In genomic region chr15:98844261-98844660, GRCh38 we compare ENCODE assay signal across 16 cellular contexts.
"Had no signal": no experiment of that assay in that cellular context is flagged by ENCODE, and none has a peak within 500 bp of the region (broad histone marks: within the 10 kb centered on the region; RNA-seq: fewer than 3 reads in every experiment).

No MANE protein-coding gene starts in this region.

- H3K36me3 Mint-ChIP-seq: naive B cell had no signal

- DNase-seq: activated CD4-positive, alpha-beta T cell treated with anti-CD3 and anti-CD28 coated beads, Interleukin-2, amount 50 U/mL, for 1 hour; activated CD8-positive, alpha-beta memory T cell treated with anti-CD3 and anti-CD28 coated beads for 24 hours; activated naive CD8-positive, alpha-beta T cell treated with anti-CD3 and anti-CD28 coated beads, Interleukin-2, amount 50 U/mL, for 24 hours; aorta; dermis blood vessel endothelial cell; effector memory CD8-positive, alpha-beta T cell; islet precursor cell; mammary epithelial cell; naive B cell; stimulated activated CD4-positive, alpha-beta T cell treated with anti-CD3 and anti-CD28 coated beads, Interleukin-2, amount 100 ng/mL, for 48 hours; stimulated activated naive CD4-positive, alpha-beta T cell; substantia nigra; transverse colon had no signal

- H3K27ac Mint-ChIP-seq: activated naive CD8-positive, alpha-beta T cell treated with anti-CD3 and anti-CD28 coated beads, Interleukin-2, amount 50 U/mL, for 24 hours; activated T-helper 1 cell treated with anti-CD3 and anti-CD28 coated beads, Interleukin-12 subunit alpha, Interleukin-12 subunit beta, Interleukin-2, Interleukin-4 antibody, amounts not matched to agents 30 ng/mL and 10 ng/mL and 1 ng/mL, durations not matched to agents 14 hours and 24 hours and 36 hours; effector memory CD8-positive, alpha-beta T cell; naive B cell had no signal

- H3K4me3 Mint-ChIP-seq: activated naive CD8-positive, alpha-beta T cell treated with anti-CD3 and anti-CD28 coated beads, Interleukin-2, amount 50 U/mL, for 24 hours; activated T-helper 1 cell treated with anti-CD3 and anti-CD28 coated beads, Interleukin-12 subunit alpha, Interleukin-12 subunit beta, Interleukin-2, Interleukin-4 antibody, amounts not matched to agents 30 ng/mL and 10 ng/mL and 1 ng/mL, durations not matched to agents 14 hours and 24 hours and 36 hours; effector memory CD8-positive, alpha-beta T cell; naive B cell had no signal

- H3K4me3 ChIP-seq: gastroesophageal sphincter, transverse colon had no signal

- H3K27me3 Mint-ChIP-seq: activated naive CD8-positive, alpha-beta T cell treated with anti-CD3 and anti-CD28 coated beads, Interleukin-2, amount 50 U/mL, for 24 hours; naive B cell had no signal

- H3K9me3 Mint-ChIP-seq: activated naive CD8-positive, alpha-beta T cell treated with anti-CD3 and anti-CD28 coated beads, Interleukin-2, amount 50 U/mL, for 24 hours; activated T-helper 1 cell treated with anti-CD3 and anti-CD28 coated beads, Interleukin-12 subunit alpha, Interleukin-12 subunit beta, Interleukin-2, Interleukin-4 antibody, amounts not matched to agents 30 ng/mL and 10 ng/mL and 1 ng/mL, durations not matched to agents 14 hours and 24 hours and 36 hours; effector memory CD8-positive, alpha-beta T cell had no signal

- ATAC-seq: activated CD4-positive, CD25-positive, alpha-beta regulatory T cell treated with anti-CD3 and anti-CD28 coated beads, Interleukin-2, amount 50 U/mL, for 24 hours; activated naive CD8-positive, alpha-beta T cell treated with anti-CD3 and anti-CD28 coated beads, Interleukin-2, amount 50 U/mL, for 24 hours; effector memory CD8-positive, alpha-beta T cell; gastroesophageal sphincter had no signal

- H3K9me3 ChIP-seq: gastroesophageal sphincter, transverse colon had no signal

- H3K36me3 ChIP-seq: gastroesophageal sphincter, transverse colon had no signal

- H3K27ac ChIP-seq: gastroesophageal sphincter, transverse colon had no signal

- H3K27me3 ChIP-seq: gastroesophageal sphincter, transverse colon had no signal
